Comparison of ENCODE assay signal across 12 cellular contexts in genomic region chr3:4935347-4935746, GRCh38. TPM values are rescaled to one million over a fixed set of nuclear protein-coding genes. Genes with fewer than 3 reads are reported as not detected.
DNase-seq lines count a peak whose midpoint lies in the region; ATAC-seq, FAIRE-seq and TF ChIP-seq lines count a peak whose summit lies in the region.
"Had no signal": no experiment of that assay in that cellular context is flagged by ENCODE, and none has a peak within 500 bp of the region (broad histone marks: within the 10 kb centered on the region; RNA-seq: fewer than 3 reads in every experiment).

No MANE protein-coding gene starts in this region.

- no peaks in the 10 kb centered on the region for H3K9me3 ChIP-seq in SJCRH30 (replicated peaks)

- H3K36me3 Mint-ChIP-seq in activated naive CD8-positive, alpha-beta T cell treated with anti-CD3 and anti-CD28 coated beads, Interleukin-2, amount 50 U/mL, for 24 hours (ENCODE audit: low read depth) = no peaks in the 10 kb centered on the region
- H3K36me3 Mint-ChIP-seq: CD4-positive, CD25-positive, alpha-beta regulatory T cell had no signal

- no peak overlapping the region for H3K4me3 Mint-ChIP-seq in activated naive CD8-positive, alpha-beta T cell treated with anti-CD3 and anti-CD28 coated beads, Interleukin-2, amount 50 U/mL, for 24 hours
- H3K4me3 Mint-ChIP-seq: CD4-positive, CD25-positive, alpha-beta regulatory T cell; H9 had no signal

- H3K27ac ChIP-seq in SJCRH30 = no peak overlapping the region

- no peak for TF ChIP-seq POLR2A in GM12892 (IDR thresholded peaks at IDR 0.05; ENCODE audit: low read depth, low read length)

- peaks cover 23% of the 10 kb centered on the region for H3K4me1 Mint-ChIP-seq in activated naive CD8-positive, alpha-beta T cell treated with anti-CD3 and anti-CD28 coated beads, Interleukin-2, amount 50 U/mL, for 24 hours
- H3K4me1 Mint-ChIP-seq: H9 had no signal

- H3K27me3 ChIP-seq in SJCRH30 = no peaks in the 10 kb centered on the region

- no peak overlapping the region for H3K4me3 ChIP-seq in SJCRH30

- no peak overlapping the region for H3K27ac Mint-ChIP-seq in activated naive CD8-positive, alpha-beta T cell treated with anti-CD3 and anti-CD28 coated beads, Interleukin-2, amount 50 U/mL, for 24 hours
- H3K27ac Mint-ChIP-seq: CD4-positive, CD25-positive, alpha-beta regulatory T cell; H9 had no signal

- DNase-seq in GM12892 (ENCODE audit: insufficient read length) (no peak), NCI-H146 treated with DMSO at 0.1 percent for 48 hours (lab: John Stamatoyannopoulos, UW; ENCODE audit: unreplicated experiment) (no peak), HK-2 (ENCODE audit: unreplicated experiment) (no peak), SJCRH30 (no peak)
- no peak for DNase-seq in activated naive CD8-positive, alpha-beta T cell treated with anti-CD3 and anti-CD28 coated beads, Interleukin-2, amount 50 U/mL, for 24 hours
- DNase-seq in activated CD4-positive, CD25-positive, alpha-beta regulatory T cell (lab: John Stamatoyannopoulos, UW) = no peak
- DNase-seq: amygdala, H9 had no signal

- ATAC-seq in GM19438 (IDR thresholded peaks at IDR 0.05; ENCODE audit: low read depth, unreplicated experiment) (peak; percentile 80), HG03175 (IDR thresholded peaks at IDR 0.05; ENCODE audit: unreplicated experiment) (peak; percentile 62)
- ATAC-seq in activated naive CD8-positive, alpha-beta T cell treated with anti-CD3 and anti-CD28 coated beads, Interleukin-2, amount 50 U/mL, for 24 hours = peak; percentile 65

- no peaks in the 10 kb centered on the region for H3K4me1 ChIP-seq in SJCRH30

- FAIRE-seq in GM12892 (lab: Jason Lieb, UNC) = peak; percentile 76
- FAIRE-seq: endometrium had no signal

- H3K27me3 Mint-ChIP-seq in activated naive CD8-positive, alpha-beta T cell treated with anti-CD3 and anti-CD28 coated beads, Interleukin-2, amount 50 U/mL, for 24 hours = no peaks in the 10 kb centered on the region

- no peaks in the 10 kb centered on the region for H3K36me3 ChIP-seq in SJCRH30

- H3K9me3 Mint-ChIP-seq in activated naive CD8-positive, alpha-beta T cell treated with anti-CD3 and anti-CD28 coated beads, Interleukin-2, amount 50 U/mL, for 24 hours = peaks cover 5% of the 10 kb centered on the region
- H3K9me3 Mint-ChIP-seq: CD4-positive, CD25-positive, alpha-beta regulatory T cell; H9 had no signal

RNA-seq across cellular contexts. Expression of gene BHLHE40, which starts 43.9 kb away (rescaled TPM):
- polyA plus RNA-seq in GM12892 (2012; ENCODE audit: missing spikeins) = 117 TPM
- 6.3 and 10.8 TPM in 2 replicates for total RNA-seq in SJCRH30 (2014; rRNA removed; shearing (Covaris generic))
